Comparison of ENCODE assay signal across 15 cellular contexts in genomic region chr16:57012353-57012752, GRCh38. TPM values are rescaled to one million over a fixed set of nuclear protein-coding genes. Genes with fewer than 3 reads are reported as not detected.
DNase-seq lines count a peak whose midpoint lies in the region; ATAC-seq and TF ChIP-seq lines count a peak whose summit lies in the region.
"Had no signal": no experiment of that assay in that cellular context is flagged by ENCODE, and none has a peak within 500 bp of the region (broad histone marks: within the 10 kb centered on the region; RNA-seq: fewer than 3 reads in every experiment).

No MANE protein-coding gene starts in this region.

- peaks cover 90% of the 10 kb centered on the region for H3K4me1 Mint-ChIP-seq in activated naive CD4-positive, alpha-beta T cell treated with anti-CD3 and anti-CD28 coated beads, Interleukin-2, amount 10 ng/mL, durations not matched to agents 7 days and 5 days
- H3K4me1 Mint-ChIP-seq in WTC11 = peaks cover 7% of the 10 kb centered on the region
- H3K4me1 Mint-ChIP-seq in effector memory CD8-positive, alpha-beta T cell (ENCODE audit: low read depth in 2 of 2) = peaks cover 49 to 66% of the 10 kb centered on the region in 2 donors
- H3K4me1 Mint-ChIP-seq in stimulated activated memory B cell treated with anti-CD40 and anti-IgM and Interleukin-4, amounts not matched to agents 10 μg/mL and 1 μg/mL and 100 μg/mL, for 72 hours = peaks cover 79% of the 10 kb centered on the region

- TF ChIP-seq CTCF in WTC11 (IDR thresholded peaks at IDR 0.05) = no peak

- H3K9me3 Mint-ChIP-seq in activated naive CD4-positive, alpha-beta T cell treated with anti-CD3 and anti-CD28 coated beads, Interleukin-2, amount 10 ng/mL, durations not matched to agents 7 days and 5 days = no peaks in the 10 kb centered on the region
- H3K9me3 Mint-ChIP-seq in WTC11 = no peaks in the 10 kb centered on the region
- H3K9me3 Mint-ChIP-seq in effector memory CD8-positive, alpha-beta T cell = no peaks in the 10 kb centered on the region
- no peaks in the 10 kb centered on the region for H3K9me3 Mint-ChIP-seq in stimulated activated memory B cell treated with anti-CD40 and anti-IgM and Interleukin-4, amounts not matched to agents 10 μg/mL and 1 μg/mL and 100 μg/mL, for 72 hours
- H3K9me3 Mint-ChIP-seq: dendritic cell treated with granulocyte-macrophage colony-stimulating factor and Interleukin-4, amounts not matched to agents 40 ng/mL and 50 ng/mL, for 4 days had no signal

- CTCF ChIA-PET in activated naive CD4-positive, alpha-beta T cell treated with anti-CD3 and anti-CD28 coated beads, Interleukin-2, amount 10 ng/mL, durations not matched to agents 7 days and 5 days (lab: Charles Lee) = no interaction called here
- CTCF ChIA-PET in WTC11 (lab: Charles Lee) = interaction anchor here (0.8 to 2.2 kb wide), 5 partner anchors 23 to 72 kb away, joined by 4 to 16 read pairs (median 4); partner anchors contain the start of gene NLRC5

- POLR2A ChIA-PET in WTC11 (lab: Charles Lee) = no interaction called here

- no peaks in the 10 kb centered on the region for H3K27me3 Mint-ChIP-seq in activated naive CD4-positive, alpha-beta T cell treated with anti-CD3 and anti-CD28 coated beads, Interleukin-2, amount 10 ng/mL, durations not matched to agents 7 days and 5 days
- no peaks in the 10 kb centered on the region for H3K27me3 Mint-ChIP-seq in WTC11 (ENCODE audit: low read depth)
- H3K27me3 Mint-ChIP-seq in effector memory CD8-positive, alpha-beta T cell = no peaks in the 10 kb centered on the region
- no peaks in the 10 kb centered on the region for H3K27me3 Mint-ChIP-seq in stimulated activated memory B cell treated with anti-CD40 and anti-IgM and Interleukin-4, amounts not matched to agents 10 μg/mL and 1 μg/mL and 100 μg/mL, for 72 hours
- H3K27me3 Mint-ChIP-seq: dendritic cell treated with granulocyte-macrophage colony-stimulating factor and Interleukin-4, amounts not matched to agents 40 ng/mL and 50 ng/mL, for 4 days had no signal

- peak overlapping the region; percentile 76 for H3K27ac Mint-ChIP-seq in activated naive CD4-positive, alpha-beta T cell treated with anti-CD3 and anti-CD28 coated beads, Interleukin-2, amount 10 ng/mL, durations not matched to agents 7 days and 5 days
- H3K27ac Mint-ChIP-seq in WTC11 = no peak overlapping the region
- H3K27ac Mint-ChIP-seq in effector memory CD8-positive, alpha-beta T cell = peak overlapping the region; percentile 56 to 96
- H3K27ac Mint-ChIP-seq in stimulated activated memory B cell treated with anti-CD40 and anti-IgM and Interleukin-4, amounts not matched to agents 10 μg/mL and 1 μg/mL and 100 μg/mL, for 72 hours = peak overlapping the region; percentile 89
- H3K27ac Mint-ChIP-seq: dendritic cell treated with granulocyte-macrophage colony-stimulating factor and Interleukin-4, amounts not matched to agents 40 ng/mL and 50 ng/mL, for 4 days had no signal

- DNase-seq in activated naive CD4-positive, alpha-beta T cell treated with anti-CD3 and anti-CD28 coated beads, Interleukin-2, amount 10 ng/mL, durations not matched to agents 7 days and 5 days = peak; percentile 15
- no peak for DNase-seq in activated naive CD4-positive, alpha-beta T cell treated with Interleukin-2 at 50 U/mL for 16 hours
- DNase-seq in WTC11 (ENCODE audit: low spot score) (peak; percentile 58), NOMO-1 treated with dmso at 0.1 percent for 144 hours (lab: John Stamatoyannopoulos, UW; ENCODE audit: unreplicated experiment) (no peak), NCI-H1092 (lab: John Stamatoyannopoulos, UW) (no peak)
- no peak for DNase-seq in effector memory CD8-positive, alpha-beta T cell
- DNase-seq: NCI-H1694 treated with DMSO at 0.1 percent for 48 hours; NCI-H524; OCI-M1; stimulated activated CD4-positive, alpha-beta T cell treated with anti-CD3 and anti-CD28 coated beads, Interleukin-1b, Interleukin-23, amount 100 ng/mL, for 48 hours had no signal

- ATAC-seq in WTC11 (peak; percentile 60), HG02852 (IDR thresholded peaks at IDR 0.05; ENCODE audit: unreplicated experiment) (no peak)
- ATAC-seq in effector memory CD8-positive, alpha-beta T cell (replicated peaks) = no peak
- no peak for ATAC-seq in stimulated activated memory B cell treated with anti-CD40 and anti-IgM and Interleukin-4, amounts not matched to agents 10 μg/mL and 1 μg/mL and 100 μg/mL, for 72 hours

- no peak overlapping the region for H3K4me3 Mint-ChIP-seq in activated naive CD4-positive, alpha-beta T cell treated with anti-CD3 and anti-CD28 coated beads, Interleukin-2, amount 10 ng/mL, durations not matched to agents 7 days and 5 days
- no peak overlapping the region for H3K4me3 Mint-ChIP-seq in WTC11
- peak overlapping the region; percentile 65 to 86 for H3K4me3 Mint-ChIP-seq in effector memory CD8-positive, alpha-beta T cell
- no peak overlapping the region for H3K4me3 Mint-ChIP-seq in stimulated activated memory B cell treated with anti-CD40 and anti-IgM and Interleukin-4, amounts not matched to agents 10 μg/mL and 1 μg/mL and 100 μg/mL, for 72 hours
- H3K4me3 Mint-ChIP-seq: dendritic cell treated with granulocyte-macrophage colony-stimulating factor and Interleukin-4, amounts not matched to agents 40 ng/mL and 50 ng/mL, for 4 days had no signal

- H3K36me3 Mint-ChIP-seq in activated naive CD4-positive, alpha-beta T cell treated with anti-CD3 and anti-CD28 coated beads, Interleukin-2, amount 10 ng/mL, durations not matched to agents 7 days and 5 days = peaks cover 54% of the 10 kb centered on the region
- H3K36me3 Mint-ChIP-seq in WTC11 = no peaks in the 10 kb centered on the region
- H3K36me3 Mint-ChIP-seq in effector memory CD8-positive, alpha-beta T cell (ENCODE audit: insufficient read depth) = peaks cover 73% of the 10 kb centered on the region
- peaks cover 56% of the 10 kb centered on the region for H3K36me3 Mint-ChIP-seq in stimulated activated memory B cell treated with anti-CD40 and anti-IgM and Interleukin-4, amounts not matched to agents 10 μg/mL and 1 μg/mL and 100 μg/mL, for 72 hours

TF ChIP-seq in WTC11, 78 proteins besides CTCF, POLR2A, EP300 and RAD21 (continues in another document):
- TF ChIP-seq ZNF423 (CRISPR knock-in tag; IDR thresholded peaks at IDR 0.05) (no peak), MXD4 (CRISPR knock-in tag; IDR thresholded peaks at IDR 0.05; ENCODE audit: borderline replicate concordance) (no peak), SMAD3 (CRISPR knock-in tag; IDR thresholded peaks at IDR 0.05; ENCODE audit: borderline replicate concordance) (no peak), ZNF138 (CRISPR knock-in tag; conservative IDR thresholded peaks at IDR 0.05) (no peak), HMGA2 (CRISPR knock-in tag; IDR thresholded peaks at IDR 0.05) (no peak), ZBTB21 (CRISPR knock-in tag; IDR thresholded peaks at IDR 0.05; ENCODE audit: borderline replicate concordance) (no peak), GRHL2 (CRISPR knock-in tag; IDR thresholded peaks at IDR 0.05; ENCODE audit: insufficient replicate concordance, severe bottlenecking) (no peak), ZNF512 (CRISPR knock-in tag; IDR thresholded peaks at IDR 0.05; ENCODE audit: borderline replicate concordance) (no peak), NFE2L1 (CRISPR knock-in tag; IDR thresholded peaks at IDR 0.05) (no peak), ESRRA (CRISPR knock-in tag; IDR thresholded peaks at IDR 0.05; ENCODE audit: borderline replicate concordance) (no peak), ZNF671 (CRISPR knock-in tag; IDR thresholded peaks at IDR 0.05) (no peak)
- TF ChIP-seq, protein P1, sequence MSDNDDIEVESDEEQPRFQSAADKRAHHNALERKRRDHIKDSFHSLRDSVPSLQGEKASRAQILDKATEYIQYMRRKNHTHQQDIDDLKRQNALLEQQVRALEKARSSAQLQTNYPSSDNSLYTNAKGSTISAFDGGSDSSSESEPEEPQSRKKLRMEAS (CRISPR knock-in tag; IDR thresholded peaks at IDR 0.05) = no peak
- TF ChIP-seq, protein P2, sequence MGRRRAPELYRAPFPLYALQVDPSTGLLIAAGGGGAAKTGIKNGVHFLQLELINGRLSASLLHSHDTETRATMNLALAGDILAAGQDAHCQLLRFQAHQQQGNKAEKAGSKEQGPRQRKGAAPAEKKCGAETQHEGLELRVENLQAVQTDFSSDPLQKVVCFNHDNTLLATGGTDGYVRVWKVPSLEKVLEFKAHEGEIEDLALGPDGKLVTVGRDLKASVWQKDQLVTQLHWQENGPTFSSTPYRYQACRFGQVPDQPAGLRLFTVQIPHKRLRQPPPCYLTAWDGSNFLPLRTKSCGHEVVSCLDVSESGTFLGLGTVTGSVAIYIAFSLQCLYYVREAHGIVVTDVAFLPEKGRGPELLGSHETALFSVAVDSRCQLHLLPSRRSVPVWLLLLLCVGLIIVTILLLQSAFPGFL (CRISPR knock-in tag; IDR thresholded peaks at IDR 0.05; ENCODE audit: borderline replicate concordance) = no peak
- TF ChIP-seq, protein P3, sequence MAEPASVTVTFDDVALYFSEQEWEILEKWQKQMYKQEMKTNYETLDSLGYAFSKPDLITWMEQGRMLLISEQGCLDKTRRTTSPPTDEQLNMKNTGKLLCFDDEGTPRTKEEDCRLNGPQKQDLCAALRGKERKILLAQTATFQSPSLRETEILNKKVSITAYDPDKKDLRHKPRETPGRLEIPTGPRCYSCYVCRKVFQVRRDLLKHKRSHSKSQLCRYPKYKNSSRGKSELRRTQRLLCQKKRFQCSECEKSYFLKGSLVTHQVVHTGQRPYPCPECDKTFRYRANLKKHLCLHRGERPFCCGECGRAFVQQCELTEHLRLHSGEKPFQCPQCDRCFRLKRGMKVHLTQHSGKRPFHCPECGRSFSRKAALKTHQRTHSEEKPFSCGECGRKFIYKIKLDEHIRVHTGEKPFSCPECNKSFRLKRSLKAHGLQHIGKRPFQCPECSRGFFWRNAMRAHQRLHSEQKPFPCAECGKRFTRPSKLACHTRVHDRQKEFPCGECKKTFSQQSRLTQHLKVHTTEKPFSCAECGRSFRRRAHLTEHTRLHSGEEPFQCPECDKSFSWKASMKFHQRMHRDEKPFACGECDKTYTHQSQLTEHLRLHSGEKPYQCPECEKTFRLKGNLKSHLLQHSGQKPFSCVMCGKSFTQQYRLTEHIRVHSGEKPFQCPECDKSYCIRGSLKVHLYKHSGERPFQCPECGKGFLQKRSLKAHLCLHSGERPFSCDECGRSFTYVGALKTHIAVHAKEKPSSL (CRISPR knock-in tag; conservative IDR thresholded peaks at IDR 0.05) = no peak

RNA-seq across cellular contexts. Expression of gene NLRC5, which starts 23.0 kb away (rescaled TPM):
- total RNA-seq in WTC11 (2021) = 2.6 to 2.8 TPM (median 2.7 TPM) in 3 replicates

RNA-seq across cellular contexts. Expression of gene CETP, which starts 50.6 kb away (rescaled TPM):
- not detected in 3 replicates for total RNA-seq in WTC11 (2021)
- total RNA-seq: right atrium auricular region, thoracic aorta had no signal

Comparison
In these comparisons a context has a peak if more than half of its experiments do, and no peak if none do; other contexts are left out.
1. DNase-seq: peak in activated naive CD4-positive, alpha-beta T cell treated with anti-CD3 and anti-CD28 coated beads, Interleukin-2, amount 10 ng/mL, durations not matched to agents 7 days and 5 days (single experiment) and WTC11 (single experiment); none in activated naive CD4-positive, alpha-beta T cell treated with Interleukin-2 at 50 U/mL for 16 hours (single experiment), effector memory CD8-positive, alpha-beta T cell (0 of 3), NOMO-1 treated with dmso at 0.1 percent for 144 hours (single experiment) and NCI-H1092 (single experiment).
2. H3K4me3 Mint-ChIP-seq: peak in effector memory CD8-positive, alpha-beta T cell (2 of 2); none in activated naive CD4-positive, alpha-beta T cell treated with anti-CD3 and anti-CD28 coated beads, Interleukin-2, amount 10 ng/mL, durations not matched to agents 7 days and 5 days (single experiment), WTC11 (single experiment) and stimulated activated memory B cell treated with anti-CD40 and anti-IgM and Interleukin-4, amounts not matched to agents 10 μg/mL and 1 μg/mL and 100 μg/mL, for 72 hours (single experiment).